In genomic region chr22:45064313-45065268, GRCh38 we compare ENCODE assay signal across 1 cellular context.
A peak's percentile ranks its signal among the peaks of the same experiment; 100 is the strongest.
TF ChIP-seq lines count a peak whose summit lies in the region.

No MANE protein-coding gene starts in this region.

TF ChIP-seq in K562, 482 proteins besides CTCF, POLR2A, EP300 and RAD21 (continued from another document):
- TF ChIP-seq, protein P1, sequence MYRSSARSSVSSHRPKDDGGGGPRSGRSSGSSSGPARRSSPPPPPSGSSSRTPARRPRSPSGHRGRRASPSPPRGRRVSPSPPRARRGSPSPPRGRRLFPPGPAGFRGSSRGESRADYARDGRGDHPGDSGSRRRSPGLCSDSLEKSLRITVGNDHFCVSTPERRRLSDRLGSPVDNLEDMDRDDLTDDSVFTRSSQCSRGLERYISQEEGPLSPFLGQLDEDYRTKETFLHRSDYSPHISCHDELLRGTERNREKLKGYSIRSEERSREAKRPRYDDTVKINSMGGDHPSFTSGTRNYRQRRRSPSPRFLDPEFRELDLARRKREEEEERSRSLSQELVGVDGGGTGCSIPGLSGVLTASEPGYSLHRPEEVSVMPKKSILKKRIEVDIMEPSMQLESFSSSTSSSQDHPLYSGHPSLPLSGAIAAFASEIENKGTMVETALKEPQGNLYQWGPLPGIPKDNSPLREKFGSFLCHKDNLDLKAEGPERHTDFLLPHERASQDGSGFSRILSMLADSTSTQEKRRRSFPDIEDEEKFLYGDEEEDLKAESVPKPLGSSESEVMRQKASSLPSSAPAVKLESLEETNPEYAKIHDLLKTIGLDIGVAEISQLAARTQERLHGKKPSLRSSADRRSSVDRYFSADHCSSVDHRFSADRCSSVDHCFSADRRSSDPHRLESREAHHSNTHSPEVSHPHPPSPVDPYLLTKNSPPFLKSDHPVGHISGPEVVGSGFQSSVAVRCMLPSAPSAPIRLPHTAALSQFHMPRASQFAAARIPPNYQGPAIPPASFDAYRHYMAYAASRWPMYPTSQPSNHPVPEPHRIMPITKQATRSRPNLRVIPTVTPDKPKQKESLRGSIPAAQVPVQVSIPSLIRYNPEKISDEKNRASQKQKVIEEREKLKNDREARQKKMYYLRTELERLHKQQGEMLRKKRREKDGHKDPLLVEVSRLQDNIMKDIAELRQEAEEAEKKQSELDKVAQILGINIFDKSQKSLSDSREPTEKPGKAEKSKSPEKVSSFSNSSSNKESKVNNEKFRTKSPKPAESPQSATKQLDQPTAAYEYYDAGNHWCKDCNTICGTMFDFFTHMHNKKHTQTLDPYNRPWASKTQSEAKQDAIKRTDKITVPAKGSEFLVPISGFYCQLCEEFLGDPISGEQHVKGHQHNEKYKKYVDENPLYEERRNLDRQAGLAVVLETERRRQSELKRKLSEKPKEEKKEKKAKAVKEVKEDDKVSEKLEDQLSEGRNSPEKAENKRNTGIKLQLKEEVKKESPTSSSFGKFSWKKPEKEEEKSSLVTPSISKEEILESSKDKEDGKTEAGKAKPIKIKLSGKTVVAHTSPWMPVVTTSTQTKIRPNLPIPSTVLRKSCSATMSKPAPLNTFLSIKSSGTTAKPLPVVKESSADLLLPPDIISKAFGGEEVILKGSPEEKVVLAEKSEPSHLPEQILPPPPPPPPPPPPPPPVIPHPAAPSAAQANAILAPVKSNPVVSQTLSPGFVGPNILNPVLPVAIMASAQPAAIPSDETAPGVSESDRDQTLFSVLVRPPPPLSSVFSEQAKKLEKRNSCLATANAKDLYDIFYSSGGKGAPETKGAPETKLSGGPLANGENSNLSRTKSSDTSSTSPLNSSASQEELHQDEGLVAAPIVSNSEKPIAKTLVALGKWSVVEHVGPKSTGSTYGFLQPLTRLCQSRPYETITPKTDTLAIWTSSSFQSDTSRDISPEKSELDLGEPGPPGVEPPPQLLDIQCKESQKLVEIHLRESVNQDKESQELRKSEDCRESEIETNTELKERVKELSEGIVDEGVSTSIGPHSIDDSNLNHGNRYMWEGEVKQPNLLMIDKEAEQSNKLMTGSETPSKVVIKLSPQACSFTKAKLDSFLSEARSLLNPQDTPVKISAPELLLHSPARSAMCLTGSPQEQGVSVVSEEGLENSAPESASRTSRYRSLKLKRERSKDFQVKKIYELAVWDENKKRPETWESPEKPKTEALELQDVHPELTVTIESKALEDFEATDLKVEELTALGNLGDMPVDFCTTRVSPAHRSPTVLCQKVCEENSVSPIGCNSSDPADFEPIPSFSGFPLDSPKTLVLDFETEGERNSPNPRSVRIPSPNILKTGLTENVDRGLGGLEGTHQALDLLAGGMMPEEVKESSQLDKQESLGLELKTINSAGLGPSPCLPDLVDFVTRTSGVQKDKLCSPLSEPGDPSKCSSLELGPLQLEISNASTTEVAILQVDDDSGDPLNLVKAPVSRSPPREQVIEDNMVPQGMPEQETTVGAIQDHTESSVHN (IDR thresholded peaks at IDR 0.05; ENCODE audit: borderline replicate concordance in 1 of 2, low read depth in 1 of 2), result 0 out of 4 replicates have a peak, but pooled peaks of 1 of the 2 experiments have one; percentile 47
- TF ChIP-seq, protein P2, sequence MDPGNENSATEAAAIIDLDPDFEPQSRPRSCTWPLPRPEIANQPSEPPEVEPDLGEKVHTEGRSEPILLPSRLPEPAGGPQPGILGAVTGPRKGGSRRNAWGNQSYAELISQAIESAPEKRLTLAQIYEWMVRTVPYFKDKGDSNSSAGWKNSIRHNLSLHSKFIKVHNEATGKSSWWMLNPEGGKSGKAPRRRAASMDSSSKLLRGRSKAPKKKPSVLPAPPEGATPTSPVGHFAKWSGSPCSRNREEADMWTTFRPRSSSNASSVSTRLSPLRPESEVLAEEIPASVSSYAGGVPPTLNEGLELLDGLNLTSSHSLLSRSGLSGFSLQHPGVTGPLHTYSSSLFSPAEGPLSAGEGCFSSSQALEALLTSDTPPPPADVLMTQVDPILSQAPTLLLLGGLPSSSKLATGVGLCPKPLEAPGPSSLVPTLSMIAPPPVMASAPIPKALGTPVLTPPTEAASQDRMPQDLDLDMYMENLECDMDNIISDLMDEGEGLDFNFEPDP (CRISPR knock-in tag; IDR thresholded peaks at IDR 0.05), result no peak
- 0 out of 2 replicates have a peak, but pooled peaks have one; percentile 25 for TF ChIP-seq JUN (IDR thresholded peaks at IDR 0.05; ENCODE audit: borderline replicate concordance, low read depth, low read length)
- TF ChIP-seq JUN (CRISPR knock-in tag; IDR thresholded peaks at IDR 0.05; ENCODE audit: borderline replicate concordance), result no peak
- TF ChIP-seq IRF2 (CRISPR knock-in tag; IDR thresholded peaks at IDR 0.05), result no peak
- peak; percentile 58; the same call in 1 of the 2 replicates for TF ChIP-seq BHLHE40 (IDR thresholded peaks at IDR 0.05; ENCODE audit: low read length)
- peak; percentile 92 for TF ChIP-seq FOSL1 (tag; conservative IDR thresholded peaks at IDR 0.05)
- 0 out of 2 replicates have a peak, but pooled peaks have one; percentile 32 for TF ChIP-seq EGR1 (conservative IDR thresholded peaks at IDR 0.05)
- peak; percentile 26; the same call in 1 of the 2 replicates for TF ChIP-seq CBFA2T2 (conservative IDR thresholded peaks at IDR 0.05)
- TF ChIP-seq SMARCE1 (IDR thresholded peaks at IDR 0.05), result peak; percentile 24; the same call in 1 of the 2 replicates
- TF ChIP-seq L3MBTL2 (IDR thresholded peaks at IDR 0.05), result peak; percentile 13; the same call in 1 of the 2 replicates
- peak; percentile 50; the same call in 1 of the 2 replicates for TF ChIP-seq ATF3 (IDR thresholded peaks at IDR 0.05)
- TF ChIP-seq ATF3 (CRISPR knock-in tag; conservative IDR thresholded peaks at IDR 0.05), result no peak
- TF ChIP-seq ARID1B (IDR thresholded peaks at IDR 0.05), result 0 out of 2 replicates have a peak, but pooled peaks have one; percentile 21
- TF ChIP-seq JUND (IDR thresholded peaks at IDR 0.05; ENCODE audit: borderline replicate concordance, low read depth, low read length), result peak; percentile 47; the same call in 1 of the 2 replicates
- peak; percentile 18; the same call in 1 of the 3 replicates for TF ChIP-seq JUND (tag; IDR thresholded peaks at IDR 0.05; ENCODE audit: borderline replicate concordance, low read depth, low read length)
- peak; percentile 72; the same call in 1 of the 2 replicates for TF ChIP-seq ZNF384 (IDR thresholded peaks at IDR 0.05; ENCODE audit: low read depth, low read length)
- no peak for TF ChIP-seq FOXP1 (CRISPR knock-in tag; IDR thresholded peaks at IDR 0.05)
- TF ChIP-seq NFE2 (IDR thresholded peaks at IDR 0.05; ENCODE audit: low read depth), result peak; percentile 46; the same call in 1 of the 2 replicates
- no peak for TF ChIP-seq MECOM (CRISPR knock-in tag; IDR thresholded peaks at IDR 0.05)
- peak; percentile 21; the same call in 1 of the 2 replicates for TF ChIP-seq TFAP4 (CRISPR knock-in tag; IDR thresholded peaks at IDR 0.05; ENCODE audit: borderline replicate concordance)
- TF ChIP-seq SUPT5H (IDR thresholded peaks at IDR 0.05), result no peak
- no peak for TF ChIP-seq KLF13 (tag; IDR thresholded peaks at IDR 0.05; ENCODE audit: borderline replicate concordance, low read depth)
- TF ChIP-seq, protein P3, sequence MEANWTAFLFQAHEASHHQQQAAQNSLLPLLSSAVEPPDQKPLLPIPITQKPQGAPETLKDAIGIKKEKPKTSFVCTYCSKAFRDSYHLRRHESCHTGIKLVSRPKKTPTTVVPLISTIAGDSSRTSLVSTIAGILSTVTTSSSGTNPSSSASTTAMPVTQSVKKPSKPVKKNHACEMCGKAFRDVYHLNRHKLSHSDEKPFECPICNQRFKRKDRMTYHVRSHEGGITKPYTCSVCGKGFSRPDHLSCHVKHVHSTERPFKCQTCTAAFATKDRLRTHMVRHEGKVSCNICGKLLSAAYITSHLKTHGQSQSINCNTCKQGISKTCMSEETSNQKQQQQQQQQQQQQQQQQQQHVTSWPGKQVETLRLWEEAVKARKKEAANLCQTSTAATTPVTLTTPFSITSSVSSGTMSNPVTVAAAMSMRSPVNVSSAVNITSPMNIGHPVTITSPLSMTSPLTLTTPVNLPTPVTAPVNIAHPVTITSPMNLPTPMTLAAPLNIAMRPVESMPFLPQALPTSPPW (CRISPR knock-in tag; IDR thresholded peaks at IDR 0.05), result 0 out of 2 replicates have a peak, but pooled peaks have one; percentile 31
